31 cellular contexts compared by ENCODE assay signal in the genomic region with DNA sequence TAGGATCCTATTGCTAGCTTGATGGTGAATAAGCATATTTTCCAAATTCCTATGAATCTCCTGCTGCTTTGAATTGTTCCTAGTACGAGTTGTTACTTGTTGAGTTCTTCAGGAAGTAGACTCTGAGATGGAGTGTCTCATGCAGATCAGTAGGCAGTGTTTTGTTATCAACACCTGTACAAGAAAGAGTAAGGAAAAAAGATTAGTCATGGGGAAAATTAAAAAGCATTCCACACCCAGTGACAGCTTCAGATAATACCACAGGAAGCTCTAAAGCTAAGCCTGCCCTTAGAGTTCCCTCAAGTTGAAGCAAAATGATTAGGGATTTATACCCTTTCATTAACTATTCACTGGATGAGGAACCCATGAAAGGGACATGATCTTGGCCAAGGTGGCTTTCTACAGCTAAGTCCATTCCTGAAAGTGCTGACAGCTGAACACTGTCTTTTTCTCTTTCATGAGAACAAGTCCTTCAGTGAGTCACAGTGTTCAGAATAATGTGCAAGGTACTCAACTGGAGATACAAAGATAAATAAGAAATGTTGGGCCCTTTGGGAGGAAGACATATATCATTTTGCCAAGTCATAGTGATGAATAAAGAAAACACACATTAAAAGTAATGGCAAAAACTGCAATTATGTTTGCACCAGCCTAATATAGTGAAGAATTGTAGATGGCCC. TPM values are rescaled to one million over a fixed set of nuclear protein-coding genes. Genes with fewer than 3 reads are reported as not detected.
A peak's percentile ranks its signal among the peaks of the same experiment; 100 is the strongest.
DNase-seq lines count a peak whose midpoint lies in the region; ATAC-seq, FAIRE-seq and TF ChIP-seq lines count a peak whose summit lies in the region.
"Had no signal": no experiment of that assay in that cellular context is flagged by ENCODE, and none has a peak within 500 bp of the region (broad histone marks: within the 10 kb centered on the region; RNA-seq: fewer than 3 reads in every experiment).

No MANE protein-coding gene starts in this region.

- H3K56ac ChIP-seq in H9 (ENCODE audit: insufficient read length, low read depth, low read length) = no peak overlapping the region

- H3K27ac ChIP-seq in H9 (ENCODE audit: insufficient read length, low read depth, low read length) = no peak overlapping the region
- H3K27ac ChIP-seq: parathyroid adenoma, Peyer's patch, right atrium auricular region had no signal

- H3K9ac ChIP-seq in H9 (ENCODE audit: extremely low read depth, insufficient read length, low read length) = no peak overlapping the region
- H3K9ac ChIP-seq: parathyroid adenoma had no signal

- no peak overlapping the region for H2BK12ac ChIP-seq in H9 (ENCODE audit: insufficient read length, low read depth, low read length)

- no peaks in the 10 kb centered on the region for H3K9me3 ChIP-seq in H9 (ENCODE audit: control insufficient read depth, low read depth, low read length)
- H3K9me3 ChIP-seq: Peyer's patch, right atrium auricular region had no signal

- ATAC-seq in GM21381 (IDR thresholded peaks at IDR 0.05; ENCODE audit: unreplicated experiment) = no peak

- no peak overlapping the region for H3K18ac ChIP-seq in H9 (ENCODE audit: insufficient read length, low read depth, low read length)

- no peaks in the 10 kb centered on the region for H3K9me3 Mint-ChIP-seq in H9
- H3K9me3 Mint-ChIP-seq: activated CD4-positive, alpha-beta memory T cell treated with anti-CD3 and anti-CD28 coated beads for 36 hours; activated naive CD4-positive, alpha-beta T cell treated with anti-CD3 and anti-CD28 coated beads, Interleukin-2, amount 10 ng/mL, durations not matched to agents 7 days and 5 days; activated T-helper 1 cell treated with anti-CD3 and anti-CD28 coated beads, Interleukin-12 subunit alpha, Interleukin-12 subunit beta, Interleukin-2, Interleukin-4 antibody, amounts not matched to agents 30 ng/mL and 10 ng/mL and 1 ng/mL, durations not matched to agents 14 hours and 24 hours and 36 hours; endodermal cell; IgD-negative memory B cell had no signal

- no peaks in the 10 kb centered on the region for H4K20me1 ChIP-seq in H9 (ENCODE audit: control insufficient read depth, insufficient read depth, insufficient read length)

- H4K5ac ChIP-seq in H9 (ENCODE audit: insufficient read length, low read depth, low read length) = no peak overlapping the region

- H3K4me3 ChIP-seq in bronchial epithelial cell (ENCODE audit: low read depth, low read length) = no peak overlapping the region
- H3K4me3 ChIP-seq: Peyer's patch, right atrium auricular region had no signal

- no peaks in the 10 kb centered on the region for H3K4me1 Mint-ChIP-seq in H9
- H3K4me1 Mint-ChIP-seq: activated naive CD4-positive, alpha-beta T cell treated with anti-CD3 and anti-CD28 coated beads, Interleukin-2, amount 10 ng/mL, durations not matched to agents 7 days and 5 days; endodermal cell; IgD-negative memory B cell had no signal

- no peak overlapping the region for H3K23ac ChIP-seq in H9 (ENCODE audit: insufficient read length, low read depth, low read length)

- H3K4me2 ChIP-seq in H9 (ENCODE audit: insufficient read depth, insufficient read length, low read length) = no peak overlapping the region

- no peak for FAIRE-seq in bronchial epithelial cell (lab: Jason Lieb, UNC)
- FAIRE-seq: GM19239 had no signal

- H2BK15ac ChIP-seq in H9 (ENCODE audit: low read depth, low read length) = no peak overlapping the region

- no peaks in the 10 kb centered on the region for H3K36me3 Mint-ChIP-seq in H9 (ENCODE audit: insufficient read depth in 1 of 3, low read depth in 3 of 3)
- H3K36me3 Mint-ChIP-seq: activated CD4-positive, alpha-beta memory T cell treated with anti-CD3 and anti-CD28 coated beads for 36 hours; activated naive CD4-positive, alpha-beta T cell treated with anti-CD3 and anti-CD28 coated beads, Interleukin-2, amount 10 ng/mL, durations not matched to agents 7 days and 5 days; IgD-negative memory B cell had no signal

- no peaks in the 10 kb centered on the region for H3K79me2 ChIP-seq in H9 (ENCODE audit: insufficient read depth, low read length)
- H3K79me2 ChIP-seq: parathyroid adenoma had no signal

- no peaks in the 10 kb centered on the region for H3K27me3 ChIP-seq in bronchial epithelial cell (ENCODE audit: control insufficient read depth, insufficient read depth, low read length)
- no peaks in the 10 kb centered on the region for H3K27me3 ChIP-seq in H9 (ENCODE audit: insufficient read depth, low read length)
- H3K27me3 ChIP-seq: Peyer's patch, right atrium auricular region had no signal

- DNase-seq in EH (ENCODE audit: low read depth) = peak; percentile 58
- DNase-seq in NCI-H226 = peak; percentile 68
- DNase-seq in bronchial epithelial cell (ENCODE audit: low read depth) = peak; percentile 95
- DNase-seq in iris pigment epithelial cell (ENCODE audit: low read depth) = peak; percentile 28
- no peak for DNase-seq in NAMALWA (ENCODE audit: low spot score)
- no peak for DNase-seq in SIG-M5 treated with dmso at 0.1 percent for 504 hours (lab: John Stamatoyannopoulos, UW; ENCODE audit: unreplicated experiment)
- no peak for DNase-seq in H9
- DNase-seq: ACHN; activated CD4-positive, alpha-beta memory T cell treated with anti-CD3 and anti-CD28 coated beads for 36 hours; activated CD4-positive, CD25-positive, alpha-beta regulatory T cell treated with anti-CD3 and anti-CD28 coated beads, Interleukin-2, amount 50 U/mL, for 72 hours; activated CD8-positive, alpha-beta memory T cell treated with anti-CD3 and anti-CD28 coated beads, Interleukin-2, amount 50 U/mL, for 4 hours; activated naive CD4-positive, alpha-beta T cell treated with anti-CD3 and anti-CD28 coated beads, Interleukin-2, amount 10 ng/mL, durations not matched to agents 7 days and 5 days; amniotic stem cell; DMS53; endodermal cell; left cardiac atrium; NCI-H2029; NCI-H526 treated with DMSO at 0.1 percent for 48 hours; Peyer's patch; stimulated activated CD4-positive, alpha-beta T cell treated with anti-CD3 and anti-CD28 coated beads, Interleukin-2, amount 100 ng/mL, for 48 hours had no signal

- H2AFZ ChIP-seq in H9 (ENCODE audit: low read length) = no peak overlapping the region
- H2AFZ ChIP-seq: parathyroid adenoma had no signal

- H2AK5ac ChIP-seq in H9 (ENCODE audit: insufficient read length, low read length) = no peak overlapping the region

- no peaks in the 10 kb centered on the region for H3K27me3 Mint-ChIP-seq in H9 (ENCODE audit: low read depth)
- H3K27me3 Mint-ChIP-seq: activated CD4-positive, alpha-beta memory T cell treated with anti-CD3 and anti-CD28 coated beads for 36 hours; activated naive CD4-positive, alpha-beta T cell treated with anti-CD3 and anti-CD28 coated beads, Interleukin-2, amount 10 ng/mL, durations not matched to agents 7 days and 5 days; IgD-negative memory B cell had no signal

- no peak overlapping the region for H4K91ac ChIP-seq in H9 (ENCODE audit: insufficient read length, low read depth, low read length)

- H3K79me1 ChIP-seq in H9 (ENCODE audit: insufficient read depth, low read depth, low read length, poor library complexity, severe bottlenecking) = no peaks in the 10 kb centered on the region

- no peaks in the 10 kb centered on the region for H3K4me1 ChIP-seq in H9 (ENCODE audit: insufficient read depth, low read length)
- H3K4me1 ChIP-seq: parathyroid adenoma, Peyer's patch, right atrium auricular region had no signal

- H3K4ac ChIP-seq in H9 (ENCODE audit: low read depth, low read length) = no peak overlapping the region

- WGBS in H9 (ENCODE audit: extremely low coverage, insufficient read length, low lambda C conversion rate) = no CpG with 5 or more reads among the region's 1 CpG

- H2BK5ac ChIP-seq in H9 (ENCODE audit: insufficient read length, low read length) = no peak overlapping the region

- no peaks in the 10 kb centered on the region for H3K36me3 ChIP-seq in bronchial epithelial cell (ENCODE audit: control insufficient read depth, insufficient read depth, low read length)
- H3K36me3 ChIP-seq: Peyer's patch, right atrium auricular region had no signal

- no peak overlapping the region for H2BK120ac ChIP-seq in H9 (ENCODE audit: low read depth, low read length, poor library complexity, severe bottlenecking)

- TF ChIP-seq CTCF in bronchial epithelial cell (IDR thresholded peaks at IDR 0.05; ENCODE audit: insufficient read depth, low read length, severe bottlenecking) (no peak), H9 (conservative IDR thresholded peaks at IDR 0.05) (no peak)

- no peak overlapping the region for H3K14ac ChIP-seq in H9 (ENCODE audit: insufficient read depth, low read length)

- no peak overlapping the region for H2BK20ac ChIP-seq in H9 (ENCODE audit: low read depth, low read length, poor library complexity, severe bottlenecking)

- H3K23me2 ChIP-seq in H9 (ENCODE audit: insufficient read length, low read depth, low read length, poor library complexity, severe bottlenecking) = no peaks in the 10 kb centered on the region

- no peak overlapping the region for H3T11ph ChIP-seq in H9 (ENCODE audit: low read length)

- H3K4me3 Mint-ChIP-seq in H9 = no peak overlapping the region
- H3K4me3 Mint-ChIP-seq: activated CD4-positive, alpha-beta memory T cell treated with anti-CD3 and anti-CD28 coated beads for 36 hours; activated naive CD4-positive, alpha-beta T cell treated with anti-CD3 and anti-CD28 coated beads, Interleukin-2, amount 10 ng/mL, durations not matched to agents 7 days and 5 days; activated T-helper 1 cell treated with anti-CD3 and anti-CD28 coated beads, Interleukin-12 subunit alpha, Interleukin-12 subunit beta, Interleukin-2, Interleukin-4 antibody, amounts not matched to agents 30 ng/mL and 10 ng/mL and 1 ng/mL, durations not matched to agents 14 hours and 24 hours and 36 hours; endodermal cell; IgD-negative memory B cell; neural crest cell had no signal

- H4K8ac ChIP-seq in H9 (replicated peaks; ENCODE audit: insufficient read length, low read depth, low read length) = no peak overlapping the region

- no peak overlapping the region for H3K27ac Mint-ChIP-seq in H9
- H3K27ac Mint-ChIP-seq: activated CD4-positive, alpha-beta memory T cell treated with anti-CD3 and anti-CD28 coated beads for 36 hours; activated naive CD4-positive, alpha-beta T cell treated with anti-CD3 and anti-CD28 coated beads, Interleukin-2, amount 10 ng/mL, durations not matched to agents 7 days and 5 days; activated T-helper 1 cell treated with anti-CD3 and anti-CD28 coated beads, Interleukin-12 subunit alpha, Interleukin-12 subunit beta, Interleukin-2, Interleukin-4 antibody, amounts not matched to agents 30 ng/mL and 10 ng/mL and 1 ng/mL, durations not matched to agents 14 hours and 24 hours and 36 hours; endodermal cell; IgD-negative memory B cell had no signal

RNA-seq across cellular contexts. Expression of a gene that starts 49.1 kb away (rescaled TPM):
- total RNA-seq in bronchial epithelial cell (not detected in 2 replicates), H9 (2021) (not detected in 2 replicates)
- total RNA-seq: activated CD4-positive, alpha-beta memory T cell treated with anti-CD3 and anti-CD28 coated beads for 36 hours; activated T-helper 1 cell treated with anti-CD3 and anti-CD28 coated beads, Interleukin-12 subunit alpha, Interleukin-12 subunit beta, Interleukin-2, Interleukin-4 antibody, amounts not matched to agents 30 ng/mL and 10 ng/mL and 1 ng/mL, durations not matched to agents 14 hours and 24 hours and 36 hours; cardiac septum; endodermal cell; fibroblast of lung; left cardiac atrium; neural crest cell; Peyer's patch; right atrium auricular region; SK-MEL-5; T-helper 1 cell treated with Interleukin-12 subunit alpha and Interleukin-12 subunit beta and Interleukin-4 antibody, amounts not matched to agents 30 ng/mL and 1 ng/mL, for 36 hours had no signal

Comparison
In these comparisons a context has a peak if more than half of its experiments do, and no peak if none do; other contexts are left out.
1. DNase-seq: peak in EH (single experiment), NCI-H226 (single experiment), bronchial epithelial cell (single experiment) and iris pigment epithelial cell (single experiment); none in NAMALWA (single experiment), SIG-M5 treated with dmso at 0.1 percent for 504 hours (single experiment) and H9 (single experiment).